Comparison of ENCODE assay signal across 24 cellular contexts in genomic region chr9:133707761-133708122, GRCh38. TPM values are rescaled to one million over a fixed set of nuclear protein-coding genes. Genes with fewer than 3 reads are reported as not detected.
DNase-seq lines count a peak whose midpoint lies in the region; ATAC-seq and TF ChIP-seq lines count a peak whose summit lies in the region.
"Had no signal": no experiment of that assay in that cellular context is flagged by ENCODE, and none has a peak within 500 bp of the region (broad histone marks: within the 10 kb centered on the region; RNA-seq: fewer than 3 reads in every experiment).

No MANE protein-coding gene starts in this region.

- H3K4me1 Mint-ChIP-seq in activated CD8-positive, alpha-beta memory T cell treated with anti-CD3 and anti-CD28 coated beads, Interleukin-2, amount 10 ng/mL, durations not matched to agents 7 days and 5 days: peaks cover under 1% of the 10 kb centered on the region
- peaks cover 2% of the 10 kb centered on the region for H3K4me1 Mint-ChIP-seq in CD14-positive monocyte

- no peak overlapping the region for H3K4me2 ChIP-seq in smooth muscle cell

- CTCF ChIA-PET in activated CD8-positive, alpha-beta memory T cell treated with anti-CD3 and anti-CD28 coated beads, Interleukin-2, amount 10 ng/mL, durations not matched to agents 7 days and 5 days (lab: Charles Lee): no interaction called here

- no peaks in the 10 kb centered on the region for H3K79me2 ChIP-seq in smooth muscle cell (ENCODE audit: low read depth)

- H3K36me3 ChIP-seq in smooth muscle cell (ENCODE audit: low read depth): no peaks in the 10 kb centered on the region
- H3K36me3 ChIP-seq: prostate gland, suprapubic skin had no signal

- H3K9me3 Mint-ChIP-seq in activated CD8-positive, alpha-beta memory T cell treated with anti-CD3 and anti-CD28 coated beads, Interleukin-2, amount 10 ng/mL, durations not matched to agents 7 days and 5 days (ENCODE audit: low read depth): no peaks in the 10 kb centered on the region
- H3K9me3 Mint-ChIP-seq in CD14-positive monocyte: peaks cover 0 to 3% (median 0%) of the 10 kb centered on the region in 7 donors
- H3K9me3 Mint-ChIP-seq: activated CD4-positive, alpha-beta T cell treated with anti-CD3 and anti-CD28 coated beads, Interleukin-2, amount 10 ng/mL, durations not matched to agents 7 days and 5 days; dendritic cell treated with granulocyte-macrophage colony-stimulating factor and Interleukin-4, amounts not matched to agents 40 ng/mL and 50 ng/mL, for 4 days; mesothelial cell of epicardium; nephron; stimulated activated memory B cell treated with anti-CD40 and anti-IgM and Interleukin-4, amounts not matched to agents 10 μg/mL and 1 μg/mL and 100 μg/mL, for 72 hours; T-helper 1 cell treated with Interleukin-12 subunit alpha and Interleukin-12 subunit beta and Interleukin-4 antibody, amounts not matched to agents 30 μg/mL and 1 μg/mL, for 36 hours had no signal

- peak; percentile 14 for DNase-seq in activated CD8-positive, alpha-beta memory T cell treated with anti-CD3 and anti-CD28 coated beads, Interleukin-2, amount 50 U/mL, for 4 hours
- no peak for DNase-seq in activated CD8-positive, alpha-beta memory T cell treated with anti-CD3 and anti-CD28 coated beads, Interleukin-2, amount 10 ng/mL, durations not matched to agents 7 days and 5 days
- DNase-seq in NCI-H2171 treated with DMSO at 0.1 percent for 48 hours (lab: John Stamatoyannopoulos, UW) (peak; percentile 85), right cardiac atrium (peak in 1 of 3 donors; percentile 57), smooth muscle cell (lab: John Stamatoyannopoulos, UW; ENCODE audit: unreplicated experiment) (no peak), DMS79 (lab: John Stamatoyannopoulos, UW) (no peak), CD14-positive monocyte (ENCODE audit: low spot score) (no peak)
- DNase-seq: activated CD4-positive, alpha-beta T cell treated with anti-CD3 and anti-CD28 coated beads, Interleukin-2, amount 10 ng/mL, durations not matched to agents 7 days and 5 days; activated effector memory CD4-positive, alpha-beta T cell treated with Interleukin-2 at 50 U/mL for 16 hours; AML-193; Caco-2; NCI-H1092; NCI-H2081; NCI-H446 had no signal

- no peak overlapping the region for H3K27ac Mint-ChIP-seq in activated CD8-positive, alpha-beta memory T cell treated with anti-CD3 and anti-CD28 coated beads, Interleukin-2, amount 10 ng/mL, durations not matched to agents 7 days and 5 days
- H3K27ac Mint-ChIP-seq in CD14-positive monocyte: no peak overlapping the region
- H3K27ac Mint-ChIP-seq: activated CD4-positive, alpha-beta T cell treated with anti-CD3 and anti-CD28 coated beads, Interleukin-2, amount 10 ng/mL, durations not matched to agents 7 days and 5 days; dendritic cell treated with granulocyte-macrophage colony-stimulating factor and Interleukin-4, amounts not matched to agents 40 ng/mL and 50 ng/mL, for 4 days; stimulated activated memory B cell treated with anti-CD40 and anti-IgM and Interleukin-4, amounts not matched to agents 10 μg/mL and 1 μg/mL and 100 μg/mL, for 72 hours; T-helper 1 cell treated with Interleukin-12 subunit alpha and Interleukin-12 subunit beta and Interleukin-4 antibody, amounts not matched to agents 30 μg/mL and 1 μg/mL, for 36 hours had no signal

- no peak for ATAC-seq in activated CD8-positive, alpha-beta memory T cell treated with anti-CD3 and anti-CD28 coated beads, Interleukin-2, amount 10 ng/mL, durations not matched to agents 7 days and 5 days
- ATAC-seq in right cardiac atrium (no peak), HG02610 (IDR thresholded peaks at IDR 0.05; ENCODE audit: unreplicated experiment) (no peak)
- ATAC-seq: stimulated activated memory B cell treated with anti-CD40 and anti-IgM and Interleukin-4, amounts not matched to agents 10 μg/mL and 1 μg/mL and 100 μg/mL, for 72 hours had no signal

- H3K27ac ChIP-seq in right cardiac atrium (ENCODE audit: low read length): peak overlapping the region; percentile 34
- peak overlapping the region; percentile 39 for H3K27ac ChIP-seq in smooth muscle cell (ENCODE audit: low read depth)
- H3K27ac ChIP-seq: 22Rv1, prostate gland, suprapubic skin had no signal

- no peak overlapping the region for H3K9ac ChIP-seq in smooth muscle cell (ENCODE audit: low read depth)

- intact Hi-C loops in right cardiac atrium (cut with DNase I): no loop called here
- intact Hi-C loops in CD14-positive monocyte (cut with micrococcal nuclease): no loop called here

- WGBS in right cardiac atrium: 74% methylated on average over 10 of the region's 10 CpGs
- WGBS in smooth muscle cell (ENCODE audit: low lambda C conversion rate): 92% methylated on average over 8 of the region's 10 CpGs

- H3K9me3 ChIP-seq in right cardiac atrium (ENCODE audit: control insufficient read depth, low read length) (no peaks in the 10 kb centered on the region), smooth muscle cell (replicated peaks; ENCODE audit: low read depth) (no peaks in the 10 kb centered on the region)
- H3K9me3 ChIP-seq: Caco-2, prostate gland, suprapubic skin had no signal

- TF ChIP-seq CTCF in smooth muscle cell (IDR thresholded peaks at IDR 0.05; ENCODE audit: borderline replicate concordance, insufficient read depth, poor library complexity, severe bottlenecking): no peak
- TF ChIP-seq CTCF in CD14-positive monocyte (IDR thresholded peaks at IDR 0.05): no peak

- H3F3A ChIP-seq in smooth muscle cell (ENCODE audit: low read depth): no peaks in the 10 kb centered on the region

- no peak overlapping the region for H3K4me3 Mint-ChIP-seq in activated CD8-positive, alpha-beta memory T cell treated with anti-CD3 and anti-CD28 coated beads, Interleukin-2, amount 10 ng/mL, durations not matched to agents 7 days and 5 days
- no peak overlapping the region for H3K4me3 Mint-ChIP-seq in CD14-positive monocyte
- H3K4me3 Mint-ChIP-seq: activated CD4-positive, alpha-beta T cell treated with anti-CD3 and anti-CD28 coated beads, Interleukin-2, amount 10 ng/mL, durations not matched to agents 7 days and 5 days; dendritic cell treated with granulocyte-macrophage colony-stimulating factor and Interleukin-4, amounts not matched to agents 40 ng/mL and 50 ng/mL, for 4 days; mesothelial cell of epicardium; stimulated activated memory B cell treated with anti-CD40 and anti-IgM and Interleukin-4, amounts not matched to agents 10 μg/mL and 1 μg/mL and 100 μg/mL, for 72 hours; T-helper 1 cell treated with Interleukin-12 subunit alpha and Interleukin-12 subunit beta and Interleukin-4 antibody, amounts not matched to agents 30 μg/mL and 1 μg/mL, for 36 hours had no signal

- H3K4me1 ChIP-seq in right cardiac atrium (ENCODE audit: control insufficient read depth, insufficient read depth, low read length) (no peaks in the 10 kb centered on the region), smooth muscle cell (ENCODE audit: low read depth) (peaks cover 2% of the 10 kb centered on the region)
- H3K4me1 ChIP-seq: prostate gland had no signal

- H3K27me3 ChIP-seq in right cardiac atrium (ENCODE audit: control insufficient read depth, insufficient read depth): no peaks in the 10 kb centered on the region
- no peaks in the 10 kb centered on the region for H3K27me3 ChIP-seq in smooth muscle cell (ENCODE audit: low read depth)

- no peaks in the 10 kb centered on the region for H3K36me3 Mint-ChIP-seq in activated CD8-positive, alpha-beta memory T cell treated with anti-CD3 and anti-CD28 coated beads, Interleukin-2, amount 10 ng/mL, durations not matched to agents 7 days and 5 days
- no peaks in the 10 kb centered on the region for H3K36me3 Mint-ChIP-seq in CD14-positive monocyte
- H3K36me3 Mint-ChIP-seq: mesothelial cell of epicardium; stimulated activated memory B cell treated with anti-CD40 and anti-IgM and Interleukin-4, amounts not matched to agents 10 μg/mL and 1 μg/mL and 100 μg/mL, for 72 hours had no signal

- H3K4me3 ChIP-seq in right cardiac atrium (ENCODE audit: low read length): no peak overlapping the region
- no peak overlapping the region for H3K4me3 ChIP-seq in smooth muscle cell
- H3K4me3 ChIP-seq: prostate gland, skin epidermis, suprapubic skin had no signal

- no peak overlapping the region for H2AFZ ChIP-seq in smooth muscle cell (ENCODE audit: low read depth)

- H3K27me3 Mint-ChIP-seq in activated CD8-positive, alpha-beta memory T cell treated with anti-CD3 and anti-CD28 coated beads, Interleukin-2, amount 10 ng/mL, durations not matched to agents 7 days and 5 days: no peaks in the 10 kb centered on the region
- H3K27me3 Mint-ChIP-seq in CD14-positive monocyte (ENCODE audit: low read depth in 3 of 3): peaks cover 6 to 16% (median 9%) of the 10 kb centered on the region in 3 donors
- H3K27me3 Mint-ChIP-seq: activated CD4-positive, alpha-beta T cell treated with anti-CD3 and anti-CD28 coated beads, Interleukin-2, amount 10 ng/mL, durations not matched to agents 7 days and 5 days had no signal

- H4K20me1 ChIP-seq in smooth muscle cell (ENCODE audit: low read depth): no peaks in the 10 kb centered on the region

RNA-seq across cellular contexts. Expression of gene SARDH, which starts 30.4 kb away (rescaled TPM):
- under 1 TPM; 0.38 to 0.56 TPM for total RNA-seq in activated CD8-positive, alpha-beta memory T cell treated with anti-CD3 and anti-CD28 coated beads, Interleukin-2, amount 10 ng/mL, durations not matched to agents 7 days and 5 days
- 1 to 10 TPM; 2.5 to 3.2 (median 2.8) TPM for total RNA-seq in right cardiac atrium
- 1.7 TPM for polyA plus RNA-seq in right cardiac atrium
- 3.3 and 4.5 TPM in 2 replicates for total RNA-seq in smooth muscle cell
- polyA plus RNA-seq in smooth muscle cell: 10.1 and 11.8 TPM in 2 replicates
- not detected for polyA plus RNA-seq in CD14-positive monocyte

Comparison
In these comparisons a context has a peak if more than half of its experiments do, and no peak if none do; other contexts are left out.
1. DNase-seq: peak in activated CD8-positive, alpha-beta memory T cell treated with anti-CD3 and anti-CD28 coated beads, Interleukin-2, amount 50 U/mL, for 4 hours (single experiment) and NCI-H2171 treated with DMSO at 0.1 percent for 48 hours (single experiment); none in activated CD8-positive, alpha-beta memory T cell treated with anti-CD3 and anti-CD28 coated beads, Interleukin-2, amount 10 ng/mL, durations not matched to agents 7 days and 5 days (single experiment), smooth muscle cell (single experiment), DMS79 (single experiment) and CD14-positive monocyte (single experiment).